Comparison of ENCODE assay signal across 1 cellular context in the genomic region with DNA sequence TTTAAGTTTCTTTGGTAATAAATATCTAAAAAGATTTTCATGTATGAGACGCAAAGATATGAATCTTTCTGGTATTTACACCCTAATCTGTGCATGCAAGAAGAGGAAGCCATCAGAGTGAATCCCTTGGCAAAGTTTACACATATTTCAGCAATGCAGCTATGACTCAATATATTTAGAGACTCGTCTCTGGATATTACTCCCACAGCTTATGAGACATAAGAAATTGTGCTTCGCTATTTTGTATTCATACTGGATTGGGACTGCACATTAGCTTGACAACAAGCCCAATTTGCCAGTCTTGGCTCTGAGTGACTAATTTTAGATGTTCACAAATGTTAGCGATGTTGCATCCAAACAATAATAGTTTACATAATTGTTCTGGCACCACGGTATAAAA.
TF ChIP-seq lines count a peak whose summit lies in the region.

No MANE protein-coding gene starts in this region.

TF ChIP-seq in SK-N-SH, 30 proteins besides CTCF, POLR2A, EP300 and RAD21 (continued from another document):
- TF ChIP-seq GATA2 (CRISPR knock-in tag; IDR thresholded peaks at IDR 0.05) (no peak), SIN3A (IDR thresholded peaks at IDR 0.05; ENCODE audit: borderline replicate concordance, low read depth, low read length) (no peak), RCOR1 (IDR thresholded peaks at IDR 0.05; ENCODE audit: low read length) (no peak), RFX5 (IDR thresholded peaks at IDR 0.05; ENCODE audit: low read length) (no peak), RXRA (IDR thresholded peaks at IDR 0.05; ENCODE audit: borderline replicate concordance, low read depth) (no peak), TEAD4 (IDR thresholded peaks at IDR 0.05; ENCODE audit: borderline replicate concordance, insufficient read depth) (0 out of 2 replicates have a peak, but pooled peaks have one; percentile 37)
- TF ChIP-seq, protein P1, sequence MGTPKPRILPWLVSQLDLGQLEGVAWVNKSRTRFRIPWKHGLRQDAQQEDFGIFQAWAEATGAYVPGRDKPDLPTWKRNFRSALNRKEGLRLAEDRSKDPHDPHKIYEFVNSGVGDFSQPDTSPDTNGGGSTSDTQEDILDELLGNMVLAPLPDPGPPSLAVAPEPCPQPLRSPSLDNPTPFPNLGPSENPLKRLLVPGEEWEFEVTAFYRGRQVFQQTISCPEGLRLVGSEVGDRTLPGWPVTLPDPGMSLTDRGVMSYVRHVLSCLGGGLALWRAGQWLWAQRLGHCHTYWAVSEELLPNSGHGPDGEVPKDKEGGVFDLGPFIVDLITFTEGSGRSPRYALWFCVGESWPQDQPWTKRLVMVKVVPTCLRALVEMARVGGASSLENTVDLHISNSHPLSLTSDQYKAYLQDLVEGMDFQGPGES (IDR thresholded peaks at IDR 0.05; ENCODE audit: low read depth, low read length), result no peak
TF ChIP-seq in SK-N-SH: peak in this region for 4.
